Comparison of ENCODE assay signal across 15 cellular contexts in the genomic region with DNA sequence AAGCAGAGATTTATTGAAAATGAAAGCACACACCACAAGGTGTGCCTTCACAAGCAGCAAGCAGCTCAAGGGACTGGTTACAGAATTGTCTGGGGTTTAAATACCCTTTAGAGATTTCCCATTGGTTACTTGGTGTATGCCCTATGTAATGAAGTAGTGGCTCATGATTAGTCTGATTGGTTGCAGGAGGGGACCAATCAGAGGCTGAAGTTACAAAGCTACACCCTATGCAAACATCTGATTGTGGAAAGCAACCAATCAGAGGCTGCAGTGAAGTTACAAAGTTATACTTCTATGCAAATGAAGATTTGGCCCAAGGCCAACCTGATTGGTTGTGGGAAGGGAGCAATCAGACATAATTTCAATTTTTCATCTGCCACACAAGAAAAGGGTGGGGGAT.
DNase-seq lines count a peak whose midpoint lies in the region; ATAC-seq and TF ChIP-seq lines count a peak whose summit lies in the region.
"Had no signal": no experiment of that assay in that cellular context is flagged by ENCODE, and none has a peak within 500 bp of the region (broad histone marks: within the 10 kb centered on the region; RNA-seq: fewer than 3 reads in every experiment).

No MANE protein-coding gene starts in this region.

- no peak overlapping the region for H3K27ac ChIP-seq in HCT116 (ENCODE audit: low read depth, low read length)
- H3K27ac ChIP-seq: prostate gland, tibial artery had no signal

- H3K4me3 Mint-ChIP-seq in memory B cell (no peak overlapping the region), natural killer cell (no peak overlapping the region)

- H3K4me3 ChIP-seq in HCT116 (replicated peaks in 1 of 2; ENCODE audit: low read depth in 1 of 2, low read length in 2 of 2): no peak overlapping the region
- H3K4me3 ChIP-seq: prostate gland, tibial artery had no signal

- H3K36me3 Mint-ChIP-seq in memory B cell (peaks cover 21% of the 10 kb centered on the region), natural killer cell (no peaks in the 10 kb centered on the region)

- ATAC-seq in HCT116 (peak; percentile 60), memory B cell (ENCODE audit: low read depth) (peak; percentile 45), Right ventricle myocardium inferior (no peak), natural killer cell (no peak)

- H3K27ac Mint-ChIP-seq in memory B cell: peak overlapping the region; percentile 37
- no peak overlapping the region for H3K27ac Mint-ChIP-seq in natural killer cell

- no peak for TF ChIP-seq POLR2A in HCT116 (IDR thresholded peaks at IDR 0.05; ENCODE audit: borderline replicate concordance, extremely low read depth, insufficient read depth, insufficient read length)

- H3K4me2 ChIP-seq in HCT116 (ENCODE audit: low read length): no peak overlapping the region

- H4K20me1 ChIP-seq in HCT116 (ENCODE audit: insufficient read depth): 0 out of 2 replicates have a peak, but pooled peaks cover 3% of the 10 kb centered on the region

- no peaks in the 10 kb centered on the region for H3K9me2 ChIP-seq in HCT116 (ENCODE audit: insufficient read depth)

- no peaks in the 10 kb centered on the region for H3K36me3 ChIP-seq in HCT116 (ENCODE audit: control insufficient read depth in 1 of 2, insufficient read depth in 2 of 2, low read length in 2 of 2)
- H3K36me3 ChIP-seq: prostate gland, tibial artery had no signal

- H3K9me3 ChIP-seq in HCT116 (ENCODE audit: control insufficient read depth in 1 of 2, insufficient read depth in 1 of 2, low read depth in 1 of 2, low read length in 2 of 2): no peaks in the 10 kb centered on the region
- H3K9me3 ChIP-seq: prostate gland, tibial artery had no signal

- peak; percentile 34 for DNase-seq in NCI-H510A treated with DMSO at 0.1 percent for 48 hours (lab: John Stamatoyannopoulos, UW)
- DNase-seq in NCI-H510A (lab: John Stamatoyannopoulos, UW): no peak
- no peak for DNase-seq in HCT116 (ENCODE audit: low read depth, low spot score)
- DNase-seq in RPMI7951 (ENCODE audit: low read depth): peak; percentile 44
- no peak for DNase-seq in memory B cell (ENCODE audit: low spot score in 2 of 2)
- DNase-seq in NCI-H82 treated with DMSO at 0.1 percent for 48 hours (lab: John Stamatoyannopoulos, UW; ENCODE audit: unreplicated experiment): no peak
- no peak for DNase-seq in Right ventricle myocardium inferior (ENCODE audit: missing footprints)
- no peak for DNase-seq in natural killer cell
- DNase-seq: activated CD8-positive, alpha-beta memory T cell treated with anti-CD3 and anti-CD28 coated beads, Interleukin-2, amount 50 U/mL, for 48 hours; cerebellar nuclear complex; NCI-H446 treated with DMSO at 0.1 percent for 48 hours; SHP77; stimulated activated CD4-positive, alpha-beta T cell treated with anti-CD3 and anti-CD28 coated beads, Interleukin-15, amount 100 ng/mL, for 24 hours; tibial artery had no signal

- H3K4me1 ChIP-seq in HCT116 (ENCODE audit: control insufficient read depth in 1 of 2, insufficient read depth in 2 of 2, low read length in 2 of 2): peaks cover 19% of the 10 kb centered on the region in 2 experiments; a peak in 3 of 4 replicates
- H3K4me1 ChIP-seq: prostate gland had no signal

- RAD21 ChIA-PET in HCT116 (lab: Charles Lee; ENCODE audit: low non-redundant PET in 1 of 2, low total read pairs in 2 of 2, uncharacterized antibody in 2 of 2, unreplicated experiment in 2 of 2): no interaction called here

- H3K4me1 Mint-ChIP-seq in memory B cell (peaks cover 51% of the 10 kb centered on the region), natural killer cell (peaks cover 0 to 5% of the 10 kb centered on the region in 2 donors)

- H3K9me3 Mint-ChIP-seq in memory B cell (no peaks in the 10 kb centered on the region), natural killer cell (no peaks in the 10 kb centered on the region)

- CTCF ChIA-PET in HCT116 (lab: Charles Lee): no interaction called here

- TF ChIP-seq RAD21 in HCT116 (IDR thresholded peaks at IDR 0.05; ENCODE audit: low read depth): no peak

- TF ChIP-seq CTCF in HCT116 (IDR thresholded peaks at IDR 0.05 in 2 of 3, conservative IDR thresholded peaks at IDR 0.05 in 1 of 3; ENCODE audit: borderline replicate concordance in 1 of 3, insufficient read depth in 1 of 3, low read depth in 2 of 3, low read length in 2 of 3) (no peak), natural killer cell (IDR thresholded peaks at IDR 0.05) (no peak)

- no peaks in the 10 kb centered on the region for H3K27me3 Mint-ChIP-seq in memory B cell
- no peaks in the 10 kb centered on the region for H3K27me3 Mint-ChIP-seq in natural killer cell (ENCODE audit: low read depth in 2 of 2)

- intact Hi-C loops in HCT116 (cut with micrococcal nuclease) (no loop called here), Right ventricle myocardium inferior (cut with DNase I) (loop anchor here (5.0 kb wide), 1 partner anchor 39 kb away; no protein-coding TSS in a partner anchor), natural killer cell (cut with micrococcal nuclease) (loop anchor here (10.0 kb wide), 1 partner anchor 53 kb away; no protein-coding TSS in a partner anchor)

- no peak overlapping the region for H2AFZ ChIP-seq in HCT116 (ENCODE audit: low read depth, low read length, poor library complexity, severe bottlenecking)

- H3K9ac ChIP-seq in HCT116 (ENCODE audit: low read length): no peak overlapping the region

- POLR2A ChIA-PET in HCT116 (lab: Charles Lee): no interaction called here

- no TSS peak for BruUV-seq in HCT116 (replicated peaks; lab: Mats Ljungman, UMichigan)

- peaks cover 81% of the 10 kb centered on the region for H3K79me2 ChIP-seq in HCT116 (ENCODE audit: insufficient read depth, low read length)

- no peaks in the 10 kb centered on the region for H3K27me3 ChIP-seq in HCT116 (ENCODE audit: insufficient read depth, low read length)
- H3K27me3 ChIP-seq: tibial artery had no signal

TF ChIP-seq in HCT116, 20 proteins besides CTCF, POLR2A, EP300 and RAD21:
- TF ChIP-seq SIN3A (IDR thresholded peaks at IDR 0.05; ENCODE audit: low read depth) (no peak), CBX3 (IDR thresholded peaks at IDR 0.05; ENCODE audit: low read depth) (no peak), YY1 (IDR thresholded peaks at IDR 0.05; ENCODE audit: extremely low read depth, insufficient replicate concordance, low read depth, low read length) (no peak)

Comparison
In these comparisons a context has a peak if more than half of its experiments do, and no peak if none do; other contexts are left out.
1. DNase-seq: peak in NCI-H510A treated with DMSO at 0.1 percent for 48 hours (single experiment) and RPMI7951 (single experiment); none in NCI-H510A (single experiment), HCT116 (single experiment), memory B cell (0 of 2), NCI-H82 treated with DMSO at 0.1 percent for 48 hours (single experiment), Right ventricle myocardium inferior (single experiment) and natural killer cell (single experiment).
2. ATAC-seq: peak in HCT116 (single experiment) and memory B cell (single experiment); none in Right ventricle myocardium inferior (single experiment) and natural killer cell (0 of 3).